Comparison of ENCODE assay signal across 8 cellular contexts in genomic region chr3:185768578-185768982, GRCh38. TPM values are rescaled to one million over a fixed set of nuclear protein-coding genes. Genes with fewer than 3 reads are reported as not detected.
DNase-seq lines count a peak whose midpoint lies in the region; ATAC-seq and TF ChIP-seq lines count a peak whose summit lies in the region.
"Not testable (repeated sequence)": the region's sequence is repeated elsewhere in the genome, so short reads cannot be mapped to it uniquely, and the experiment has no call there.

No MANE protein-coding gene starts in this region.

- in situ Hi-C loops in IMR-90 (cut with MboI; ENCODE audit: low sequenced_read_pairs); astrocyte of the spinal cord (cut with HindIII; ENCODE audit: low sequenced_read_pairs): not testable (repeated sequence)

- not testable (repeated sequence) for H4K8ac ChIP-seq in IMR-90 (ENCODE audit: low read depth in 2 of 2, low read length in 2 of 2)

- H3K14ac ChIP-seq in IMR-90 (replicated peaks; ENCODE audit: low read depth, low read length), result not testable (repeated sequence)

- not testable (repeated sequence) for H3K18ac ChIP-seq in IMR-90 (ENCODE audit: low read depth, low read length)

- not testable (repeated sequence) for H3K56ac ChIP-seq in IMR-90 (ENCODE audit: extremely low read depth, insufficient read depth, low read length)

- H3K36me3 ChIP-seq in IMR-90 (ENCODE audit: control insufficient read depth, insufficient read depth, low read length); WERI-Rb-1; cardiac muscle cell; ovary; testis (ENCODE audit: low read depth, missing control alignments): not testable (repeated sequence)

- peak; percentile 10 for DNase-seq in DMS53 treated with DMSO at 0.1 percent for 48 hours (lab: John Stamatoyannopoulos, UW; ENCODE audit: unreplicated experiment)
- peak; percentile 56 for DNase-seq in IMR-90
- peak; percentile 43 for DNase-seq in NCI-H748 (lab: John Stamatoyannopoulos, UW; ENCODE audit: unreplicated experiment)
- peak; percentile 65 for DNase-seq in WERI-Rb-1
- DNase-seq in astrocyte of the spinal cord (ENCODE audit: low read depth, low spot score), result peak; percentile 63
- DNase-seq in cardiac muscle cell (ENCODE audit: low read depth in 1 of 2, low spot score in 1 of 2), result peak; percentile 52 to 68
- DNase-seq in ovary, result peak in 2 of 5 donors; percentile 31 to 48
- peak; percentile 79 for DNase-seq in testis

- CTCF ChIA-PET in IMR-90 (lab: Yijun Ruan, JAX), result interaction anchor here (0.5 to 1.6 kb wide), 14 partner anchors 8 to 139 kb away, joined by 3 to 22 read pairs (median 3); no protein-coding TSS in a partner anchor

- peaks cover 21% of the 10 kb centered on the region for H3K9me1 ChIP-seq in IMR-90 (ENCODE audit: insufficient read depth, low read length)

- peak; percentile 61 for TF ChIP-seq CTCF in IMR-90 (conservative IDR thresholded peaks at IDR 0.05; ENCODE audit: low read depth, low read length)
- peak; percentile 65 for TF ChIP-seq CTCF in WERI-Rb-1 (IDR thresholded peaks at IDR 0.05; ENCODE audit: low read depth, low read length)
- TF ChIP-seq CTCF in astrocyte of the spinal cord (IDR thresholded peaks at IDR 0.05; ENCODE audit: low read depth, low read length), result peak; percentile 62
- TF ChIP-seq CTCF in cardiac muscle cell (IDR thresholded peaks at IDR 0.05; ENCODE audit: low read depth, low read length), result peak; percentile 64
- TF ChIP-seq CTCF in ovary (IDR thresholded peaks at IDR 0.05), result peak in 2 of 3 donors; percentile 37 to 46
- peak; percentile 69 to 85 (median 73) for TF ChIP-seq CTCF in testis (IDR thresholded peaks at IDR 0.05)

- not testable (repeated sequence) for H3K27ac ChIP-seq in IMR-90 (ENCODE audit: insufficient read depth, low read length); WERI-Rb-1; cardiac muscle cell; ovary; testis

- TF ChIP-seq RAD21 in IMR-90 (IDR thresholded peaks at IDR 0.05; ENCODE audit: low read length), result peak; percentile 48

- not testable (repeated sequence) for H4K91ac ChIP-seq in IMR-90 (ENCODE audit: insufficient read depth, low read depth, low read length)

- intact Hi-C loops in IMR-90 (cut with micrococcal nuclease), result loop anchor here (2.0 to 5.0 kb wide), 2 partner anchors 38 to 91 kb away; no protein-coding TSS in a partner anchor
- intact Hi-C loops in ovary (cut with DNase I), result loop anchor here in 1 of 4 donors (10.0 kb wide), 1 partner anchor 104 kb away; no protein-coding TSS in a partner anchor
- intact Hi-C loops in testis (cut with DNase I; ENCODE audit: low total_unique reads), result loop anchor here (10.0 kb wide), 1 partner anchor 104 kb away; no protein-coding TSS in a partner anchor

- not testable (repeated sequence) for ATAC-seq in IMR-90 (ENCODE audit: low read depth)

- H2AK9ac ChIP-seq in IMR-90 (replicated peaks; ENCODE audit: low read depth, low read length, poor library complexity), result not testable (repeated sequence)

- not testable (repeated sequence) for TF ChIP-seq EP300 in ovary (IDR thresholded peaks at IDR 0.05)

- not testable (repeated sequence) for H3K23ac ChIP-seq in IMR-90 (ENCODE audit: low read depth, low read length)

- not testable (repeated sequence) for H2BK15ac ChIP-seq in IMR-90 (ENCODE audit: low read depth, low read length)

- H3K79me1 ChIP-seq in IMR-90 (ENCODE audit: low read depth in 1 of 2, low read length in 2 of 2), result peaks cover 6 to 82% of the 10 kb centered on the region in 2 experiments; a peak in 2 of 4 replicates

- not testable (repeated sequence) for H3K9ac ChIP-seq in IMR-90 (ENCODE audit: low read depth, low read length)

- H3K4me1 ChIP-seq in IMR-90 (ENCODE audit: control insufficient read depth, insufficient read depth, low read length) (peaks cover 22% of the 10 kb centered on the region), cardiac muscle cell (ENCODE audit: low read depth) (peaks cover 32% of the 10 kb centered on the region)
- not testable (repeated sequence) for H3K4me1 ChIP-seq in ovary (ENCODE audit: insufficient read depth); testis

- H3K9me3 ChIP-seq in IMR-90 (ENCODE audit: control insufficient read depth, insufficient read depth, low read length); WERI-Rb-1 (ENCODE audit: severe bottlenecking); cardiac muscle cell (ENCODE audit: low read depth); ovary; testis: not testable (repeated sequence)

- POLR2A ChIA-PET in IMR-90 (lab: Charles Lee; ENCODE audit: unreplicated experiment), result not testable (repeated sequence)

- not testable (repeated sequence) for TF ChIP-seq POLR2A in IMR-90 (IDR thresholded peaks at IDR 0.05; ENCODE audit: low read depth, low read length); ovary (IDR thresholded peaks at IDR 0.05); testis (IDR thresholded peaks at IDR 0.05)

- H2AK5ac ChIP-seq in IMR-90 (ENCODE audit: low read depth, low read length), result peak overlapping the region; percentile 62; the same call in 1 of the 2 replicates

- not testable (repeated sequence) for H2BK20ac ChIP-seq in IMR-90 (ENCODE audit: low read depth, low read length)

- not testable (repeated sequence) for H3K27me3 ChIP-seq in IMR-90 (ENCODE audit: control insufficient read depth, insufficient read depth, low read length); WERI-Rb-1 (ENCODE audit: insufficient read depth, low read depth, severe bottlenecking); cardiac muscle cell; ovary; testis

- no CpG with 5 or more reads among the region's 4 CpGs for WGBS in IMR-90 (ENCODE audit: extremely low coverage in 2 of 2, insufficient read length in 1 of 2), 2 experiments
- WGBS in ovary, 3 donors, result 68 to 79% (median 77%) methylated on average over 4 of the region's 4 CpGs
- 80 to 82% methylated on average over 4 of the region's 4 CpGs for WGBS in testis, 2 donors

- H2BK5ac ChIP-seq in IMR-90 (ENCODE audit: low read depth, low read length, poor library complexity, severe bottlenecking), result not testable (repeated sequence)

- not testable (repeated sequence) for BruUV-seq in IMR-90 (replicated peaks; lab: Mats Ljungman, UMichigan)

- dilution Hi-C loops in IMR-90 (cut with HindIII; ENCODE audit: low sequenced_read_pairs, unreplicated experiment), result not testable (repeated sequence)

- H3K4ac ChIP-seq in IMR-90 (ENCODE audit: low read depth, low read length), result peak overlapping the region; percentile 18; the same call in 1 of the 2 replicates

- not testable (repeated sequence) for H2AFZ ChIP-seq in IMR-90 (replicated peaks; ENCODE audit: low read length, poor library complexity)

- peaks cover 96% of the 10 kb centered on the region for H4K20me1 ChIP-seq in IMR-90 (ENCODE audit: insufficient read depth, low read length)

- not testable (repeated sequence) for H3K4me2 ChIP-seq in IMR-90 (ENCODE audit: low read depth, low read length)

- not testable (repeated sequence) for H4K5ac ChIP-seq in IMR-90 (ENCODE audit: low read depth, low read length)

- not testable (repeated sequence) for H2BK120ac ChIP-seq in IMR-90 (ENCODE audit: low read depth, low read length)

- H3K4me3 ChIP-seq in IMR-90 (ENCODE audit: insufficient read depth, low read depth, low read length); WERI-Rb-1 (ENCODE audit: low read depth, low read length); astrocyte of the spinal cord (ENCODE audit: low read depth, low read length); cardiac muscle cell; ovary; testis: not testable (repeated sequence)

TF ChIP-seq in IMR-90, 13 proteins besides CTCF, POLR2A, EP300 and RAD21:
- TF ChIP-seq SMC3 (IDR thresholded peaks at IDR 0.05; ENCODE audit: low read depth, low read length) (peak; percentile 56), USF2 (IDR thresholded peaks at IDR 0.05; ENCODE audit: low read depth, low read length) (peak; percentile 85)

RNA-seq across cellular contexts. Expression of gene IGF2BP2, which starts 56.3 kb away (rescaled TPM):
- total RNA-seq in IMR-90 (2012; rRNA removed) (88.2 and 126 TPM in 2 replicates), cardiac muscle cell (77.1 and 119 TPM in 2 replicates), ovary (10 to 100 TPM in 6 of 7 donors, 1 to 10 TPM in 1; 7.1 to 31.1 (median 16.6) TPM), testis (10 to 100 TPM; 19.4 to 29.1 TPM)
- polyA plus RNA-seq in IMR-90 (2012; rRNA removed) (20.3 and 23.4 TPM in 2 replicates), cardiac muscle cell (129 and 164 TPM in 2 replicates), ovary (1 to 10 TPM; 4.6 to 6.8 TPM), testis (ENCODE audit: insufficient read depth, low read depth, low replicate concordance) (18.9 TPM)
- 9.7 and 14.1 TPM in 2 replicates for polyA plus RNA-seq in IMR-90 (2012; cell fraction: cytosol; rRNA removed)
- 15.6 and 47.0 TPM in 2 replicates for polyA plus RNA-seq in IMR-90 (2012; cell fraction: nucleus; rRNA removed; ENCODE audit: low replicate concordance)
